1 cellular context compared by ENCODE assay signal in genomic region chr10:96229568-96230030, GRCh38.
TF ChIP-seq lines count a peak whose summit lies in the region.

No MANE protein-coding gene starts in this region.

TF ChIP-seq in GM12878, 131 proteins besides CTCF, POLR2A, EP300 and RAD21 (continued from another document):
- TF ChIP-seq ZBTB40 (IDR thresholded peaks at IDR 0.05; ENCODE audit: borderline replicate concordance) (no peak), POLR2AphosphoS5 (IDR thresholded peaks at IDR 0.05; ENCODE audit: low read length) (no peak)
TF ChIP-seq in GM12878: peak in this region for 40.
